8 cellular contexts compared by ENCODE assay signal in genomic region chr7:140924019-140924820, GRCh38. TPM values are rescaled to one million over a fixed set of nuclear protein-coding genes. Genes with fewer than 3 reads are reported as not detected.
DNase-seq lines count a peak whose midpoint lies in the region; ATAC-seq and TF ChIP-seq lines count a peak whose summit lies in the region.

No MANE protein-coding gene starts in this region.

- peaks cover 0 to 10% (median 0%) of the 10 kb centered on the region in 3 donors for H3K27me3 Mint-ChIP-seq in CD14-positive monocyte (ENCODE audit: low read depth in 3 of 3)
- H3K27me3 Mint-ChIP-seq in activated CD8-positive, alpha-beta T cell treated with anti-CD3 and anti-CD28 coated beads, Interleukin-2, amount 10 ng/mL, durations not matched to agents 7 days and 5 days (ENCODE audit: low read depth) = no peaks in the 10 kb centered on the region

- H3K9me3 ChIP-seq in effector memory CD4-positive, alpha-beta T cell (ENCODE audit: control insufficient read depth, low read length) = no peaks in the 10 kb centered on the region
- no peaks in the 10 kb centered on the region for H3K9me3 ChIP-seq in mesenchymal stem cell (ENCODE audit: control insufficient read depth, low read length)

- POLR2A ChIA-PET in activated CD8-positive, alpha-beta T cell treated with anti-CD3 and anti-CD28 coated beads, Interleukin-2, amount 10 ng/mL, durations not matched to agents 7 days and 5 days (lab: Charles Lee) = interaction anchor here (0.6 to 2.8 kb wide), 3 partner anchors 11 to 1840 kb away, joined by 3 to 16 read pairs (median 4); partner anchors contain the start of gene MRPS33

- TF ChIP-seq CTCF in CD14-positive monocyte (IDR thresholded peaks at IDR 0.05) = peak; percentile 23

- peak overlapping the region; percentile 96 to 98 for H3K23ac ChIP-seq in mesenchymal stem cell (ENCODE audit: low read length in 2 of 2)

- H3K27me3 ChIP-seq in effector memory CD4-positive, alpha-beta T cell (replicated peaks; ENCODE audit: control insufficient read depth, insufficient read depth, low read length, poor library complexity, severe bottlenecking) = no peaks in the 10 kb centered on the region
- peaks cover 0 to 4% of the 10 kb centered on the region in 2 experiments for H3K27me3 ChIP-seq in mesenchymal stem cell (ENCODE audit: control insufficient read depth in 1 of 2, insufficient read depth in 1 of 2, low read length in 2 of 2)

- peak overlapping the region; percentile 80 for H4K91ac ChIP-seq in mesenchymal stem cell (ENCODE audit: low read length)

- peaks cover 1% of the 10 kb centered on the region for H3K79me1 ChIP-seq in mesenchymal stem cell (replicated peaks; ENCODE audit: low read length, poor library complexity, severe bottlenecking)

- peak overlapping the region; percentile 66 for H2AK5ac ChIP-seq in mesenchymal stem cell (ENCODE audit: low read length, severe bottlenecking)

- peak overlapping the region; percentile 94 for H4K8ac ChIP-seq in mesenchymal stem cell (ENCODE audit: low read length)

- DNase-seq in CD14-positive monocyte (ENCODE audit: low spot score) (peak; percentile 75), GM19238 (ENCODE audit: insufficient read length, low spot score) (peak; percentile 61), NCI-H748 treated with DMSO at 0.1 percent for 48 hours (lab: John Stamatoyannopoulos, UW) (peak; percentile 59), mesenchymal stem cell (peak; percentile 92)
- peak; percentile 79 for DNase-seq in activated CD8-positive, alpha-beta T cell treated with anti-CD3 and anti-CD28 coated beads, Interleukin-2, amount 10 ng/mL, durations not matched to agents 7 days and 5 days
- DNase-seq in effector memory CD4-positive, alpha-beta T cell = peak; percentile 75 to 83 (median 82)
- DNase-seq in stimulated activated CD8-positive, alpha-beta memory T cell treated with anti-CD3 and anti-CD28 coated beads, Interleukin-12 subunit alpha, Interleukin-12 subunit beta, amount 100 ng/mL, for 4 hours (ENCODE audit: low read depth) = peak; percentile 58

- no peak overlapping the region for H3K4me3 Mint-ChIP-seq in CD14-positive monocyte
- no peak overlapping the region for H3K4me3 Mint-ChIP-seq in activated CD8-positive, alpha-beta T cell treated with anti-CD3 and anti-CD28 coated beads, Interleukin-2, amount 10 ng/mL, durations not matched to agents 7 days and 5 days

- H3K36me3 Mint-ChIP-seq in CD14-positive monocyte = peaks cover 0 to 4% of the 10 kb centered on the region in 2 donors
- H3K36me3 Mint-ChIP-seq in activated CD8-positive, alpha-beta T cell treated with anti-CD3 and anti-CD28 coated beads, Interleukin-2, amount 10 ng/mL, durations not matched to agents 7 days and 5 days (ENCODE audit: low read depth) = peaks cover 3% of the 10 kb centered on the region

- WGBS in mesenchymal stem cell = 2% methylated on average over 30 of the region's 69 CpGs

- peak overlapping the region; percentile 99 for H2BK120ac ChIP-seq in mesenchymal stem cell (ENCODE audit: low read depth, low read length)

- H3K4me3 ChIP-seq in effector memory CD4-positive, alpha-beta T cell (ENCODE audit: insufficient read depth, low read depth, low read length, poor library complexity, severe bottlenecking) = peak overlapping the region; percentile 98
- peak overlapping the region; percentile 85 to 94 for H3K4me3 ChIP-seq in mesenchymal stem cell (ENCODE audit: insufficient read depth in 1 of 2, low read depth in 1 of 2, low read length in 2 of 2)

- peak overlapping the region; percentile 86 for H2BK5ac ChIP-seq in mesenchymal stem cell (ENCODE audit: low read depth, low read length, poor library complexity, severe bottlenecking)

- H3K27ac ChIP-seq in effector memory CD4-positive, alpha-beta T cell (ENCODE audit: insufficient read depth, low read length, poor library complexity, severe bottlenecking) = peak overlapping the region; percentile 99
- peak overlapping the region; percentile 51 for H3K27ac ChIP-seq in mesenchymal stem cell (ENCODE audit: low read length, poor library complexity, severe bottlenecking)

- peak overlapping the region; percentile 62 to 75 for H3K14ac ChIP-seq in mesenchymal stem cell (ENCODE audit: low read length in 2 of 2)

- peaks cover 4% of the 10 kb centered on the region for H3K4me1 Mint-ChIP-seq in CD14-positive monocyte
- peaks cover 5% of the 10 kb centered on the region for H3K4me1 Mint-ChIP-seq in activated CD8-positive, alpha-beta T cell treated with anti-CD3 and anti-CD28 coated beads, Interleukin-2, amount 10 ng/mL, durations not matched to agents 7 days and 5 days (ENCODE audit: low read depth)

- H3K4me1 ChIP-seq in effector memory CD4-positive, alpha-beta T cell (ENCODE audit: control insufficient read depth, insufficient read depth, low read length, poor library complexity, severe bottlenecking) = peaks cover 8% of the 10 kb centered on the region
- no peaks in the 10 kb centered on the region for H3K4me1 ChIP-seq in mesenchymal stem cell (ENCODE audit: control insufficient read depth, insufficient read depth, low read depth, low read length)

- H3K9me3 Mint-ChIP-seq in CD14-positive monocyte = peaks cover 0 to 5% (median 3%) of the 10 kb centered on the region in 7 donors
- no peaks in the 10 kb centered on the region for H3K9me3 Mint-ChIP-seq in activated CD8-positive, alpha-beta T cell treated with anti-CD3 and anti-CD28 coated beads, Interleukin-2, amount 10 ng/mL, durations not matched to agents 7 days and 5 days (ENCODE audit: insufficient read depth)

- peak overlapping the region; percentile 94 for H3K4me2 ChIP-seq in mesenchymal stem cell (ENCODE audit: low read length, poor library complexity, severe bottlenecking)

- peak overlapping the region; percentile 98 for H2AFZ ChIP-seq in mesenchymal stem cell (ENCODE audit: low read depth, low read length)

- H3K4ac ChIP-seq in mesenchymal stem cell (ENCODE audit: low read depth in 1 of 2, low read length in 2 of 2) = peak overlapping the region; percentile 97

- H2BK15ac ChIP-seq in mesenchymal stem cell (ENCODE audit: low read depth, poor library complexity, severe bottlenecking) = no peak overlapping the region

- peak overlapping the region in 1 of 2 experiments; percentile 63 for H2BK12ac ChIP-seq in mesenchymal stem cell (ENCODE audit: low read length in 2 of 2)

- intact Hi-C loops in CD14-positive monocyte (cut with micrococcal nuclease) = loop anchor here (5.0 to 10.0 kb wide), 5 partner anchors 88 to 1589 kb away; partner anchors contain the start of genes MKRN1 (in 2 of the 2), MRPS33 (in 1 of the 2), NDUFB2 (in 1 of the 2) and PARP12 (in 1 of the 2)

- no peaks in the 10 kb centered on the region for H3K36me3 ChIP-seq in effector memory CD4-positive, alpha-beta T cell (ENCODE audit: control insufficient read depth, insufficient read depth, low read length)
- no peaks in the 10 kb centered on the region for H3K36me3 ChIP-seq in mesenchymal stem cell (ENCODE audit: control insufficient read depth in 1 of 2, insufficient read depth in 2 of 2, low read depth in 1 of 2, low read length in 2 of 2)

- H3K27ac Mint-ChIP-seq in CD14-positive monocyte = no peak overlapping the region
- no peak overlapping the region for H3K27ac Mint-ChIP-seq in activated CD8-positive, alpha-beta T cell treated with anti-CD3 and anti-CD28 coated beads, Interleukin-2, amount 10 ng/mL, durations not matched to agents 7 days and 5 days

- H3K9ac ChIP-seq in mesenchymal stem cell (ENCODE audit: low read length) = peak overlapping the region; percentile 97

- ATAC-seq in HG03432 (IDR thresholded peaks at IDR 0.05; ENCODE audit: unreplicated experiment) = peak; percentile 84
- ATAC-seq in activated CD8-positive, alpha-beta T cell treated with anti-CD3 and anti-CD28 coated beads, Interleukin-2, amount 10 ng/mL, durations not matched to agents 7 days and 5 days = peak; percentile 83

- CTCF ChIA-PET in activated CD8-positive, alpha-beta T cell treated with anti-CD3 and anti-CD28 coated beads, Interleukin-2, amount 10 ng/mL, durations not matched to agents 7 days and 5 days (lab: Charles Lee) = interaction anchor here (0.7 to 3.5 kb wide), 4 partner anchors 20 to 113 kb away, joined by 3 to 12 read pairs (median 3); no protein-coding TSS in a partner anchor

- peak overlapping the region; percentile 90 to 98 for H3K18ac ChIP-seq in mesenchymal stem cell (ENCODE audit: low read depth in 1 of 2, low read length in 2 of 2)

RNA-seq across cellular contexts. Expression of gene BRAF, which starts 0.5 kb away (rescaled TPM):
- 1 to 10 TPM; 3.8 to 5.6 TPM for polyA plus RNA-seq in CD14-positive monocyte
- 10 to 100 TPM; 26.7 to 28.5 TPM for total RNA-seq in activated CD8-positive, alpha-beta T cell treated with anti-CD3 and anti-CD28 coated beads, Interleukin-2, amount 10 ng/mL, durations not matched to agents 7 days and 5 days
- 7.6 TPM for polyA plus RNA-seq in mesenchymal stem cell (2013, experiment 1 of 2)
- 8.0 TPM for polyA plus RNA-seq in mesenchymal stem cell (2013, experiment 2 of 2)

Comparison
In these comparisons a context has a peak if more than half of its experiments do, and no peak if none do; other contexts are left out.
1. Peak in every context shown above with its lines: DNase-seq, ATAC-seq, H3K4me3 ChIP-seq and H3K27ac ChIP-seq.